8 cellular contexts compared by ENCODE assay signal in the genomic region with DNA sequence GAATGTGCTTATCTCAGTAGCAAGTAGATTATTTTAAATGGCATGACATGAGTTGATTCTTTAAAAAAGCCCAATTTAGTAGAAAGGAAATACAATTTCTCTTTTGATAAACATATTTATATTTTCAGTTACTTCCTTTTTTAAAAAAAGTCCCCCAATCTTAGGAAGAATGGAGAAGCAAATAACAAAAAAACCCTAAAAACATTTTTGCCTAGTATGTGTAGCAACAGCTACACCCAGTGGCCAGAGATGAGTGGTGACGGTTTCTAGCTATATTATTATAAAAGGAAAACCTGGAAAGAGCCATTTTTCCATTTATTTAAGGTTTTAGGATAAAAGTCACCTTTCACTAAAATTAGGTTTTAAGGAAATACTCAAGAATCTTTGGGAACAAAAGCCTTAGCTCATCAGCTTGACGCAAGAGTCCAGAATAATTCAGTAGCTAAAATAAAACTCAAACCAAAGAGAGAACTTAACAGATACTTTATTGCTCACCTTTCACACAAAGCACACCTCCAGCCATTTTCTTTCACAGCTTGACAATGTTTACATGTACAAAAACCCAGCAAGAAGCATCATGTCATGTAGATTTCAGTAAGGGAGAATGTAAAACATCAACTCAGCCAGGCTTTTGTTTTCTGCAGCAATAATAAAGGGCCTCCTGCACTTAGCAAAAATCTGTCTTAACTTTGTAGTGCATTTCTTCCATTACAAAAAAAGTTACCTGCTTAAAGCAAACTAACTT. TPM values are rescaled to one million over a fixed set of nuclear protein-coding genes. Genes with fewer than 3 reads are reported as not detected.
DNase-seq lines count a peak whose midpoint lies in the region; ATAC-seq, FAIRE-seq and TF ChIP-seq lines count a peak whose summit lies in the region.

No MANE protein-coding gene starts in this region.

- no peak overlapping the region for H4K8ac ChIP-seq in mesenchymal stem cell (ENCODE audit: low read length)

- no peaks in the 10 kb centered on the region for H3K27me3 ChIP-seq in A673 (replicated peaks; ENCODE audit: insufficient read depth, low read depth, low read length, poor library complexity)
- no peaks in the 10 kb centered on the region for H3K27me3 ChIP-seq in Peyer's patch
- H3K27me3 ChIP-seq in mesenchymal stem cell (ENCODE audit: control insufficient read depth in 1 of 2, insufficient read depth in 1 of 2, low read length in 2 of 2): no peaks in the 10 kb centered on the region

- no peak overlapping the region for H3K23ac ChIP-seq in mesenchymal stem cell (ENCODE audit: low read length in 2 of 2)

- intact Hi-C loops in A673 (cut with micrococcal nuclease; ENCODE audit: unreplicated experiment): loop anchor here (5.0 to 10.0 kb wide), 3 partner anchors 171 to 1029 kb away; no protein-coding TSS in a partner anchor

- 30% methylated on average over 1 of the region's 2 CpGs for WGBS in mesenchymal stem cell

- no peak for TF ChIP-seq POLR2A in Peyer's patch (IDR thresholded peaks at IDR 0.05)
- no peak for TF ChIP-seq POLR2A in H54 (IDR thresholded peaks at IDR 0.05; ENCODE audit: low read depth, low read length)

- no TSS peak for BruUV-seq in A673 (replicated peaks; lab: Mats Ljungman, UMichigan)

- H3K4me3 ChIP-seq in A673 (ENCODE audit: low read depth, low read length, poor library complexity, severe bottlenecking) (no peak overlapping the region), Peyer's patch (no peak overlapping the region), mesenchymal stem cell (ENCODE audit: insufficient read depth in 1 of 2, low read depth in 1 of 2, low read length in 2 of 2) (no peak overlapping the region)

- no peak overlapping the region for H3K14ac ChIP-seq in mesenchymal stem cell (ENCODE audit: low read length in 2 of 2)

- no peak overlapping the region for H2AFZ ChIP-seq in mesenchymal stem cell (ENCODE audit: low read depth, low read length)

- peak; percentile 54 for DNase-seq in A673 (ENCODE audit: low spot score)
- peak; percentile 63 for DNase-seq in ELR (ENCODE audit: low read depth)
- DNase-seq in Peyer's patch: peak in 2 of 3 donors; percentile 43 to 63
- DNase-seq in dedifferentiated amniotic fluid mesenchymal stem cell (ENCODE audit: extremely low spot score): peak; percentile 65
- peak; percentile 57 for DNase-seq in mesenchymal stem cell
- DNase-seq in epidermal melanocyte (ENCODE audit: insufficient read length, low spot score): no peak
- DNase-seq in H54 (ENCODE audit: insufficient read length, low spot score): no peak

- H2BK12ac ChIP-seq in mesenchymal stem cell (ENCODE audit: low read length in 2 of 2): no peak overlapping the region

- H3K4ac ChIP-seq in mesenchymal stem cell (ENCODE audit: low read depth in 1 of 2, low read length in 2 of 2): no peak overlapping the region

- POLR2A ChIA-PET in A673 (lab: Charles Lee; ENCODE audit: low non-redundant PET): no interaction called here

- no peak overlapping the region for H4K91ac ChIP-seq in mesenchymal stem cell (ENCODE audit: low read length)

- H3K4me2 ChIP-seq in mesenchymal stem cell (ENCODE audit: low read length, poor library complexity, severe bottlenecking): no peak overlapping the region

- TF ChIP-seq CTCF in A673 (conservative IDR thresholded peaks at IDR 0.05; ENCODE audit: low read depth, low read length) (peak; percentile 82), Peyer's patch (IDR thresholded peaks at IDR 0.05) (peak; percentile 64 to 84 (median 74))

- no peaks in the 10 kb centered on the region for H3K9me3 ChIP-seq in A673 (ENCODE audit: low read depth, low read length, poor library complexity, severe bottlenecking)
- H3K9me3 ChIP-seq in Peyer's patch: no peaks in the 10 kb centered on the region
- no peaks in the 10 kb centered on the region for H3K9me3 ChIP-seq in mesenchymal stem cell (ENCODE audit: control insufficient read depth, low read length)

- CTCF ChIA-PET in A673 (lab: Charles Lee): interaction anchor here (0.6 to 1.2 kb wide), 2 partner anchors 142 to 170 kb away, joined by 3 to 4 read pairs; no protein-coding TSS in a partner anchor

- H3K4me1 ChIP-seq in A673 (ENCODE audit: insufficient read depth, low read length, poor library complexity, severe bottlenecking) (no peaks in the 10 kb centered on the region), Peyer's patch (no peaks in the 10 kb centered on the region), mesenchymal stem cell (ENCODE audit: control insufficient read depth, insufficient read depth, low read depth, low read length) (peaks cover 3% of the 10 kb centered on the region)

- H3K36me3 ChIP-seq in A673 (ENCODE audit: insufficient read depth, low read length, poor library complexity, severe bottlenecking): peaks cover 24% of the 10 kb centered on the region
- peaks cover 0 to 35% (median 0%) of the 10 kb centered on the region in 3 donors for H3K36me3 ChIP-seq in Peyer's patch
- peaks cover 15 to 63% of the 10 kb centered on the region in 2 experiments for H3K36me3 ChIP-seq in mesenchymal stem cell (ENCODE audit: control insufficient read depth in 1 of 2, insufficient read depth in 2 of 2, low read depth in 1 of 2, low read length in 2 of 2)

- peaks cover 14% of the 10 kb centered on the region for H3K79me1 ChIP-seq in mesenchymal stem cell (replicated peaks; ENCODE audit: low read length, poor library complexity, severe bottlenecking)

- FAIRE-seq in H54 (lab: Jason Lieb, UNC): no peak

- H3K9ac ChIP-seq in mesenchymal stem cell (ENCODE audit: low read length): peak overlapping the region; percentile 30

- no peak overlapping the region for H2AK5ac ChIP-seq in mesenchymal stem cell (ENCODE audit: low read length, severe bottlenecking)

- ATAC-seq in HG02973 (IDR thresholded peaks at IDR 0.05; ENCODE audit: unreplicated experiment): peak; percentile 55

- H2BK120ac ChIP-seq in mesenchymal stem cell (ENCODE audit: low read depth, low read length): no peak overlapping the region

- no peak overlapping the region for H2BK15ac ChIP-seq in mesenchymal stem cell (ENCODE audit: low read depth, poor library complexity, severe bottlenecking)

- no peak overlapping the region for H3K18ac ChIP-seq in mesenchymal stem cell (ENCODE audit: low read depth in 1 of 2, low read length in 2 of 2)

- H2BK5ac ChIP-seq in mesenchymal stem cell (ENCODE audit: low read depth, low read length, poor library complexity, severe bottlenecking): no peak overlapping the region

- H3K27ac ChIP-seq in A673 (ENCODE audit: low read depth, low read length, poor library complexity, severe bottlenecking): no peak overlapping the region
- H3K27ac ChIP-seq in Peyer's patch: no peak overlapping the region
- no peak overlapping the region for H3K27ac ChIP-seq in mesenchymal stem cell (ENCODE audit: low read length, poor library complexity, severe bottlenecking)

RNA-seq across cellular contexts. Expression of a gene that starts 15.7 kb away (rescaled TPM):
- total RNA-seq in A673 (2021) (60.3 and 64.7 TPM in 2 replicates), Peyer's patch (10 to 100 TPM; 11.6 to 25.7 (median 20.0) TPM)
- polyA plus RNA-seq in mesenchymal stem cell (2013, experiment 1 of 2): 93.5 TPM
- 94.2 TPM for polyA plus RNA-seq in mesenchymal stem cell (2013, experiment 2 of 2)

Comparison
In these comparisons a context has a peak if more than half of its experiments do, and no peak if none do; other contexts are left out.
1. DNase-seq: peak in A673 (single experiment), ELR (single experiment), Peyer's patch (2 of 3), dedifferentiated amniotic fluid mesenchymal stem cell (single experiment) and mesenchymal stem cell (single experiment); none in epidermal melanocyte (single experiment) and H54 (single experiment).